ENCODE assay signal across 1 cellular context in genomic region chr2:169827272-169828140, GRCh38.
TF ChIP-seq lines count a peak whose summit lies in the region.

UBR3 (plus strand) TSS chr2:169827454; CDS start chr2:169827508, 54 bp downstream.

TF ChIP-seq in HepG2, 621 proteins besides CTCF, POLR2A, EP300 and RAD21 (continued from another document and continues in another):
- no peak for TF ChIP-seq ZNF512B (CRISPR knock-in tag; IDR thresholded peaks at IDR 0.05; ENCODE audit: borderline replicate concordance)
- TF ChIP-seq HOXA5 (CRISPR knock-in tag; IDR thresholded peaks at IDR 0.05) = no peak; the same call in 1 of the 2 replicates
- TF ChIP-seq MTF1 (CRISPR knock-in tag; IDR thresholded peaks at IDR 0.05) = no peak
- TF ChIP-seq ZNF792 (CRISPR knock-in tag; IDR thresholded peaks at IDR 0.05) = no peak
- TF ChIP-seq KLF9 (CRISPR knock-in tag; IDR thresholded peaks at IDR 0.05; ENCODE audit: low read depth) = 0 out of 2 replicates have a peak, but pooled peaks have one; percentile 78
- peak; percentile 95 for TF ChIP-seq YY1 (IDR thresholded peaks at IDR 0.05; ENCODE audit: insufficient read depth, insufficient replicate concordance, low read depth, low read length)
- TF ChIP-seq GATAD2A (CRISPR knock-in tag; IDR thresholded peaks at IDR 0.05) = no peak; the same call in 1 of the 2 replicates
- TF ChIP-seq MATR3 (CRISPR knock-in tag; IDR thresholded peaks at IDR 0.05) = no peak
- TF ChIP-seq ZNF800 (CRISPR knock-in tag; IDR thresholded peaks at IDR 0.05) = 0 out of 2 replicates have a peak, but pooled peaks have one; percentile 14
- no peak for TF ChIP-seq ZNF101 (CRISPR knock-in tag; IDR thresholded peaks at IDR 0.05; ENCODE audit: borderline replicate concordance, low read depth)
- no peak for TF ChIP-seq TBX3 (IDR thresholded peaks at IDR 0.05; ENCODE audit: borderline replicate concordance)
- peak; percentile 96 for TF ChIP-seq ZFY (CRISPR knock-in tag; IDR thresholded peaks at IDR 0.05)
- peak; percentile 80 for TF ChIP-seq HOMEZ (CRISPR knock-in tag; IDR thresholded peaks at IDR 0.05; ENCODE audit: low read depth)
- peak; percentile 69 for TF ChIP-seq THAP11 (CRISPR knock-in tag; IDR thresholded peaks at IDR 0.05)
- no peak for TF ChIP-seq TEAD2 (CRISPR knock-in tag; IDR thresholded peaks at IDR 0.05)
- peak; percentile 67; the same call in 1 of the 2 replicates for TF ChIP-seq ZNF441 (CRISPR knock-in tag; IDR thresholded peaks at IDR 0.05; ENCODE audit: borderline replicate concordance)
- TF ChIP-seq HNF1B (CRISPR knock-in tag; IDR thresholded peaks at IDR 0.05) = no peak
- TF ChIP-seq LRRFIP1 (CRISPR knock-in tag; conservative IDR thresholded peaks at IDR 0.05) = no peak
- TF ChIP-seq BORCS8-MEF2B (CRISPR knock-in tag; IDR thresholded peaks at IDR 0.05) = no peak
- no peak for TF ChIP-seq HNRNPL (IDR thresholded peaks at IDR 0.05; ENCODE audit: low read depth, low read length)
- TF ChIP-seq TFE3 (CRISPR knock-in tag; IDR thresholded peaks at IDR 0.05) = no peak
- TF ChIP-seq ZBTB3 (CRISPR knock-in tag; IDR thresholded peaks at IDR 0.05; ENCODE audit: borderline replicate concordance, low read depth) = no peak
- TF ChIP-seq NR0B2 (CRISPR knock-in tag; IDR thresholded peaks at IDR 0.05) = no peak
- TF ChIP-seq ISL2 (CRISPR knock-in tag; IDR thresholded peaks at IDR 0.05) = peak; percentile 52; the same call in 1 of the 2 replicates
- no peak for TF ChIP-seq ZNF761 (CRISPR knock-in tag; conservative IDR thresholded peaks at IDR 0.05)
- 0 out of 2 replicates have a peak, but pooled peaks have one; percentile 39 for TF ChIP-seq ZBTB33 (CRISPR knock-in tag; IDR thresholded peaks at IDR 0.05)
- TF ChIP-seq SMAD3 (CRISPR knock-in tag; IDR thresholded peaks at IDR 0.05) = no peak
- TF ChIP-seq SIN3B (IDR thresholded peaks at IDR 0.05; ENCODE audit: low read length) = peak; percentile 55; the same call in 1 of the 2 replicates
- no peak for TF ChIP-seq BRF2 (CRISPR knock-in tag; IDR thresholded peaks at IDR 0.05)
- TF ChIP-seq DBP (CRISPR knock-in tag; IDR thresholded peaks at IDR 0.05; ENCODE audit: not compliant biosample characterization) = no peak
- no peak for TF ChIP-seq ZNF564 (CRISPR knock-in tag; IDR thresholded peaks at IDR 0.05)
- peak; percentile 56 for TF ChIP-seq GABPB1 (CRISPR knock-in tag; IDR thresholded peaks at IDR 0.05)
- TF ChIP-seq ZFP41 (CRISPR knock-in tag; IDR thresholded peaks at IDR 0.05; ENCODE audit: borderline replicate concordance) = no peak
- no peak for TF ChIP-seq SSRP1 (CRISPR knock-in tag; IDR thresholded peaks at IDR 0.05)
- no peak; the same call in 1 of the 2 replicates for TF ChIP-seq ZNF747 (CRISPR knock-in tag; IDR thresholded peaks at IDR 0.05; ENCODE audit: borderline replicate concordance)
- 0 out of 2 replicates have a peak, but pooled peaks have one; percentile 21 for TF ChIP-seq MLXIP (CRISPR knock-in tag; IDR thresholded peaks at IDR 0.05; ENCODE audit: borderline replicate concordance)
